ENCODE assay signal across 10 cellular contexts in genomic region chr2:12554235-12555011, GRCh38.
DNase-seq lines count a peak whose midpoint lies in the region; ATAC-seq and TF ChIP-seq lines count a peak whose summit lies in the region.
"Had no signal": no experiment of that assay in that cellular context is flagged by ENCODE, and none has a peak within 500 bp of the region (broad histone marks: within the 10 kb centered on the region; RNA-seq: fewer than 3 reads in every experiment).

No MANE protein-coding gene starts in this region.

- H3K27me3 Mint-ChIP-seq in activated B cell treated with CpG ODN at 0.5 μM for 24 hours (no peaks in the 10 kb centered on the region), nephron (ENCODE audit: low read depth) (peaks cover 5% of the 10 kb centered on the region)

- TF ChIP-seq CTCF in activated B cell treated with CpG ODN at 0.5 μM for 24 hours (IDR thresholded peaks at IDR 0.05) (no peak), nephron (IDR thresholded peaks at IDR 0.05; ENCODE audit: unreplicated experiment in 3 of 3) (no peak)

- peaks cover 53% of the 10 kb centered on the region for H3K4me1 Mint-ChIP-seq in activated B cell treated with CpG ODN at 0.5 μM for 24 hours
- peaks cover 23% of the 10 kb centered on the region for H3K4me1 Mint-ChIP-seq in nephron

- no peaks in the 10 kb centered on the region for H3K36me3 Mint-ChIP-seq in activated B cell treated with CpG ODN at 0.5 μM for 24 hours (ENCODE audit: low read depth)
- no peaks in the 10 kb centered on the region for H3K36me3 Mint-ChIP-seq in nephron (ENCODE audit: low read depth)

- CTCF ChIA-PET in activated B cell treated with CpG ODN at 0.5 μM for 24 hours (lab: Charles Lee), result interaction anchor here (0.9 to 1.2 kb wide), 3 partner anchors 161 to 452 kb away, joined by 3 to 4 read pairs (median 3); no protein-coding TSS in a partner anchor

- no peaks in the 10 kb centered on the region for H3K9me3 Mint-ChIP-seq in activated B cell treated with CpG ODN at 0.5 μM for 24 hours
- H3K9me3 Mint-ChIP-seq in nephron, result peaks cover 3% of the 10 kb centered on the region

- H3K4me3 Mint-ChIP-seq in activated B cell treated with CpG ODN at 0.5 μM for 24 hours (no peak overlapping the region), nephron (no peak overlapping the region)

- intact Hi-C loops in activated B cell treated with CpG ODN at 0.5 μM for 24 hours (cut with micrococcal nuclease), result loop anchor here (2.0 kb wide), 2 partner anchors 34 to 62 kb away; no protein-coding TSS in a partner anchor
- intact Hi-C loops in Right ventricle myocardium superior (cut with DNase I), result no loop called here

- H3K27ac Mint-ChIP-seq in activated B cell treated with CpG ODN at 0.5 μM for 24 hours (peak overlapping the region; percentile 64), nephron (peak overlapping the region; percentile 58 to 89 (median 83))

- DNase-seq in activated B cell treated with CpG ODN at 0.5 μM for 24 hours, result no peak
- no peak for DNase-seq in inferior parietal cortex (ENCODE audit: extremely low spot score)
- no peak for DNase-seq in Kasumi-1 (lab: John Stamatoyannopoulos, UW)
- DNase-seq in Right ventricle myocardium superior, result no peak
- DNase-seq: left lung, NCI-H1694 treated with DMSO at 0.1 percent for 48 hours had no signal

- ATAC-seq in GM18519 (IDR thresholded peaks at IDR 0.05; ENCODE audit: low FRiP score, unreplicated experiment), result peak; percentile 24
- peak; percentile 31 for ATAC-seq in HG02759 (IDR thresholded peaks at IDR 0.05; ENCODE audit: unreplicated experiment)
- peak; percentile 11 for ATAC-seq in activated B cell treated with CpG ODN at 0.5 μM for 24 hours (ENCODE audit: low read depth)
- no peak for ATAC-seq in esophagus mucosa
- no peak for ATAC-seq in Right ventricle myocardium superior (ENCODE audit: poor library complexity)

- POLR2A ChIA-PET in activated B cell treated with CpG ODN at 0.5 μM for 24 hours (lab: Charles Lee), result interaction anchor here (0.9 to 1.0 kb wide), 2 partner anchors 162 to 163 kb away, joined by 3 to 4 read pairs; partner anchors contain the start of gene TRIB2

Comparison
In these comparisons a context has a peak if more than half of its experiments do, and no peak if none do; other contexts are left out.
1. ATAC-seq: peak in GM18519 (single experiment), HG02759 (single experiment) and activated B cell treated with CpG ODN at 0.5 μM for 24 hours (single experiment); none in esophagus mucosa (single experiment) and Right ventricle myocardium superior (single experiment).